10 cellular contexts compared by ENCODE assay signal in genomic region chr10:77179015-77179695, GRCh38.
DNase-seq lines count a peak whose midpoint lies in the region; ATAC-seq, FAIRE-seq and TF ChIP-seq lines count a peak whose summit lies in the region.
"Had no signal": no experiment of that assay in that cellular context is flagged by ENCODE, and none has a peak within 500 bp of the region (broad histone marks: within the 10 kb centered on the region; RNA-seq: fewer than 3 reads in every experiment).

No MANE protein-coding gene starts in this region.

- no peaks in the 10 kb centered on the region for H3K9me3 Mint-ChIP-seq in HFFc6
- H3K9me3 Mint-ChIP-seq: activated CD4-positive, alpha-beta memory T cell treated with anti-CD3 and anti-CD28 coated beads for 36 hours had no signal

- H3K4me1 Mint-ChIP-seq in HFFc6 (ENCODE audit: low read depth): peaks cover 95% of the 10 kb centered on the region

- no peaks in the 10 kb centered on the region for H3K9me1 ChIP-seq in keratinocyte (ENCODE audit: control insufficient read depth, extremely low read depth, insufficient read depth, low read length)

- no peak overlapping the region for H3K9ac ChIP-seq in keratinocyte (ENCODE audit: control insufficient read depth, extremely low read depth, insufficient read depth, low read length)

- H3K27ac Mint-ChIP-seq in HFFc6: peak overlapping the region; percentile 96
- H3K27ac Mint-ChIP-seq: activated CD4-positive, alpha-beta memory T cell treated with anti-CD3 and anti-CD28 coated beads for 36 hours had no signal

- no peak for TF ChIP-seq CTCF in HFFc6 (IDR thresholded peaks at IDR 0.05)
- TF ChIP-seq CTCF in astrocyte of the spinal cord (IDR thresholded peaks at IDR 0.05; ENCODE audit: low read depth, low read length): no peak
- TF ChIP-seq CTCF in keratinocyte (optimal IDR thresholded peaks at IDR 0.05 in 1 of 3, IDR thresholded peaks at IDR 0.05 in 1 of 3, conservative IDR thresholded peaks at IDR 0.05 in 1 of 3; ENCODE audit: extremely low read depth in 1 of 3, insufficient read depth in 2 of 3, low read length in 3 of 3): no peak
- TF ChIP-seq CTCF in transverse colon (IDR thresholded peaks at IDR 0.05): no peak
- TF ChIP-seq CTCF in esophagus squamous epithelium (IDR thresholded peaks at IDR 0.05): peak in 1 of 6 experiments; percentile 5

- H3K79me2 ChIP-seq in keratinocyte (ENCODE audit: control insufficient read depth, insufficient read depth, low read length): no peaks in the 10 kb centered on the region

- in situ Hi-C loops in astrocyte of the spinal cord (cut with HindIII; ENCODE audit: low sequenced_read_pairs): no loop called here
- in situ Hi-C loops in transverse colon (cut with MboI; ENCODE audit: low pct_ligation_motif_present in 1 of 4, low pct_unique_long_range_greater_than_20kb in 1 of 4, low sequenced_read_pairs in 3 of 4): loop anchor here in 3 of 4 donors (10.0 to 25.0 kb wide), 2 partner anchors 208 to 216 kb away; no protein-coding TSS in a partner anchor

- DNase-seq in HFFc6 (peak; percentile 90), astrocyte of the spinal cord (ENCODE audit: low read depth, low spot score) (peak; percentile 91), keratinocyte (ENCODE audit: low read depth, low spot score) (peak; percentile 30), transverse colon (peak; percentile 33), esophagus squamous epithelium (lab: John Stamatoyannopoulos, UW) (no peak)
- DNase-seq: activated CD4-positive, alpha-beta memory T cell treated with anti-CD3 and anti-CD28 coated beads for 36 hours; NCI-H2227 treated with DMSO at 0.1 percent for 48 hours; stimulated activated naive CD8-positive, alpha-beta T cell treated with anti-CD3 and anti-CD28 coated beads, Interleukin-15, Interleukin-2, amounts not matched to agents 100 U/mL and 50 U/mL, for 24 hours had no signal

- H3K27me3 ChIP-seq in keratinocyte (ENCODE audit: control insufficient read depth, extremely low read depth, insufficient read depth, low read length) (no peaks in the 10 kb centered on the region), transverse colon (no peaks in the 10 kb centered on the region), esophagus squamous epithelium (peaks cover 0 to 4% (median 0%) of the 10 kb centered on the region in 4 donors)

- H3K27ac ChIP-seq in keratinocyte (ENCODE audit: control insufficient read depth, insufficient read depth, low read length) (no peak overlapping the region), transverse colon (peak overlapping the region; percentile 28 to 62 (median 43)), esophagus squamous epithelium (peak overlapping the region in 1 of 4 donors; percentile 37)

- TF ChIP-seq EP300 in transverse colon (IDR thresholded peaks at IDR 0.05; ENCODE audit: low read depth): no peak

- peak overlapping the region; percentile 53 for H2AFZ ChIP-seq in keratinocyte (ENCODE audit: control insufficient read depth, low read length)

- ATAC-seq in HG02970 (IDR thresholded peaks at IDR 0.05; ENCODE audit: low FRiP score, unreplicated experiment) (no peak), HG03159 (IDR thresholded peaks at IDR 0.05; ENCODE audit: unreplicated experiment) (no peak)
- ATAC-seq: stimulated activated naive CD8-positive, alpha-beta T cell treated with anti-CD3 and anti-CD28 coated beads, Interleukin-15, Interleukin-2, amounts not matched to agents 100 U/mL and 50 U/mL, for 24 hours had no signal

- H3K9me3 ChIP-seq in keratinocyte (ENCODE audit: control insufficient read depth, low read depth, low read length) (no peaks in the 10 kb centered on the region), transverse colon (no peaks in the 10 kb centered on the region), esophagus squamous epithelium (no peaks in the 10 kb centered on the region)

- peaks cover 10% of the 10 kb centered on the region for H3K36me3 Mint-ChIP-seq in HFFc6 (ENCODE audit: low read depth)
- H3K36me3 Mint-ChIP-seq: activated CD4-positive, alpha-beta memory T cell treated with anti-CD3 and anti-CD28 coated beads for 36 hours had no signal

- H3K4me1 ChIP-seq in keratinocyte (ENCODE audit: control insufficient read depth, extremely low read depth, insufficient read depth, low read length): peaks cover 13% of the 10 kb centered on the region
- peaks cover 0 to 3% (median 0%) of the 10 kb centered on the region in 4 donors for H3K4me1 ChIP-seq in transverse colon
- H3K4me1 ChIP-seq in esophagus squamous epithelium: peaks cover 0 to 10% (median 6%) of the 10 kb centered on the region in 3 donors

- dilution Hi-C loops in keratinocyte (cut with MboI; ENCODE audit: extremely low pct_ligation_motif_present, low sequenced_read_pairs): no loop called here

- H3K4me3 ChIP-seq in astrocyte of the spinal cord (ENCODE audit: low read depth, low read length) (no peak overlapping the region), keratinocyte (ENCODE audit: control insufficient read depth in 2 of 3, extremely low read depth in 1 of 3, insufficient read depth in 2 of 3, low read depth in 1 of 3, low read length in 3 of 3) (no peak overlapping the region), transverse colon (no peak overlapping the region), esophagus squamous epithelium (no peak overlapping the region)

- H3K27me3 Mint-ChIP-seq in HFFc6 (ENCODE audit: insufficient read depth): peaks cover 4% of the 10 kb centered on the region

- intact Hi-C loops in transverse colon (cut with DNase I; ENCODE audit: low total_unique reads): no loop called here
- intact Hi-C loops in esophagus squamous epithelium (cut with DNase I): loop anchor here (10.0 kb wide), 1 partner anchor 206 kb away; no protein-coding TSS in a partner anchor

- H3K4me2 ChIP-seq in keratinocyte (ENCODE audit: control insufficient read depth, extremely low read depth, insufficient read depth, low read depth, low read length): peak overlapping the region; percentile 2

- H4K20me1 ChIP-seq in keratinocyte (ENCODE audit: control insufficient read depth, extremely low read depth, insufficient read depth, low read length): no peaks in the 10 kb centered on the region

- H3K36me3 ChIP-seq in keratinocyte (ENCODE audit: control insufficient read depth in 2 of 2, extremely low read depth in 1 of 2, insufficient read depth in 2 of 2, low read length in 2 of 2) (no peaks in the 10 kb centered on the region), transverse colon (no peaks in the 10 kb centered on the region), esophagus squamous epithelium (no peaks in the 10 kb centered on the region)

- TF ChIP-seq POLR2A in transverse colon (IDR thresholded peaks at IDR 0.05) (no peak), esophagus squamous epithelium (IDR thresholded peaks at IDR 0.05) (no peak)

- 72% methylated on average over 7 to 12 of the region's 12 CpGs for WGBS in transverse colon (ENCODE audit: low coverage in 1 of 2), 2 donors
- 44 to 54% methylated on average over 11 to 12 of the region's 12 CpGs for WGBS in esophagus squamous epithelium, 2 donors

- peak overlapping the region; percentile 53 for H3K4me3 Mint-ChIP-seq in HFFc6
- H3K4me3 Mint-ChIP-seq: activated CD4-positive, alpha-beta memory T cell treated with anti-CD3 and anti-CD28 coated beads for 36 hours had no signal

- peak; percentile 99 for FAIRE-seq in keratinocyte (lab: Jason Lieb, UNC)
